In genomic region chr7:69603937-69604494, GRCh38 we compare ENCODE assay signal across 13 cellular contexts. TPM values are rescaled to one million over a fixed set of nuclear protein-coding genes. Genes with fewer than 3 reads are reported as not detected.
DNase-seq lines count a peak whose midpoint lies in the region; ATAC-seq and TF ChIP-seq lines count a peak whose summit lies in the region.
"Had no signal": no experiment of that assay in that cellular context is flagged by ENCODE, and none has a peak within 500 bp of the region (broad histone marks: within the 10 kb centered on the region; RNA-seq: fewer than 3 reads in every experiment).

No MANE protein-coding gene starts in this region.

- H3K9me3 ChIP-seq in prostate gland: no peaks in the 10 kb centered on the region
- H3K9me3 ChIP-seq: Peyer's patch had no signal

- H3K36me3 ChIP-seq in prostate gland: no peaks in the 10 kb centered on the region
- H3K36me3 ChIP-seq: Peyer's patch had no signal

- no peak for TF ChIP-seq POLR2A in prostate gland (IDR thresholded peaks at IDR 0.05)

- DNase-seq in NK-92 treated with Interleukin-12 subunit alpha and Interleukin-12 subunit beta, amount 100 ng/mL, for 24 hours (lab: John Stamatoyannopoulos, UW): peak; percentile 15
- no peak for DNase-seq in NK-92 (lab: John Stamatoyannopoulos, UW; ENCODE audit: unreplicated experiment)
- DNase-seq in naive thymus-derived CD8-positive, alpha-beta T cell: peak in 6 of 10 donors; percentile 37 to 79 (median 60)
- DNase-seq in prostate gland (ENCODE audit: low spot score): no peak
- DNase-seq in GM19240 (ENCODE audit: insufficient read length, low spot score): no peak
- no peak for DNase-seq in SK-N-DZ (ENCODE audit: low spot score)
- DNase-seq: 8988T; KG1; nephron progenitor cell; Peyer's patch; stimulated activated CD4-positive, alpha-beta T cell treated with anti-CD3 and anti-CD28 coated beads, Interleukin-4, amount 100 ng/mL, for 4 hours had no signal

- peak; percentile 80 for ATAC-seq in GM21447 (IDR thresholded peaks at IDR 0.05; ENCODE audit: unreplicated experiment)
- ATAC-seq in HG03342 (IDR thresholded peaks at IDR 0.05; ENCODE audit: unreplicated experiment): peak; percentile 61
- ATAC-seq in naive thymus-derived CD8-positive, alpha-beta T cell: peak; percentile 95 to 97

- H3K4me3 ChIP-seq in prostate gland: no peak overlapping the region
- H3K4me3 ChIP-seq: Peyer's patch had no signal

- H3K27me3 ChIP-seq in prostate gland (replicated peaks; ENCODE audit: insufficient read depth): no peaks in the 10 kb centered on the region
- H3K27me3 ChIP-seq: Peyer's patch had no signal

- no peak overlapping the region for H3K27ac ChIP-seq in prostate gland
- H3K27ac ChIP-seq: Peyer's patch had no signal

- TF ChIP-seq CTCF in prostate gland (IDR thresholded peaks at IDR 0.05): no peak

- peaks cover 8 to 11% (median 9%) of the 10 kb centered on the region in 4 donors for H3K4me1 Mint-ChIP-seq in naive thymus-derived CD8-positive, alpha-beta T cell
- H3K4me1 Mint-ChIP-seq: nephron progenitor cell had no signal

- POLR2A ChIA-PET in naive thymus-derived CD8-positive, alpha-beta T cell (lab: Charles Lee): no interaction called here

- H3K36me3 Mint-ChIP-seq in naive thymus-derived CD8-positive, alpha-beta T cell: peaks cover 0 to 2% (median 0%) of the 10 kb centered on the region in 3 donors

- peaks cover 0 to 2% (median 0%) of the 10 kb centered on the region in 9 donors for H3K9me3 Mint-ChIP-seq in naive thymus-derived CD8-positive, alpha-beta T cell
- H3K9me3 Mint-ChIP-seq: nephron progenitor cell had no signal

- no peaks in the 10 kb centered on the region for H3K4me1 ChIP-seq in prostate gland (replicated peaks)

- intact Hi-C loops in prostate gland (cut with DNase I): no loop called here

- peaks cover 0 to 18% (median 15%) of the 10 kb centered on the region in 5 donors for H3K27me3 Mint-ChIP-seq in naive thymus-derived CD8-positive, alpha-beta T cell

- no peak overlapping the region for H3K4me3 Mint-ChIP-seq in naive thymus-derived CD8-positive, alpha-beta T cell
- H3K4me3 Mint-ChIP-seq: nephron progenitor cell had no signal

- H3K27ac Mint-ChIP-seq in naive thymus-derived CD8-positive, alpha-beta T cell: no peak overlapping the region
- H3K27ac Mint-ChIP-seq: nephron progenitor cell had no signal

- 80% methylated on average over 2 of the region's 2 CpGs for WGBS in prostate gland

RNA-seq across cellular contexts. Expression of gene AUTS2, which starts 5.7 kb away (rescaled TPM):
- 1 to 10 TPM; 3.0 to 3.8 TPM for total RNA-seq in naive thymus-derived CD8-positive, alpha-beta T cell
- polyA plus RNA-seq in naive thymus-derived CD8-positive, alpha-beta T cell: 1 to 10 TPM in 2 of 3 donors, under 1 TPM in 1; 0.36 to 4.6 (median 1.4) TPM
- total RNA-seq in prostate gland: 10 to 100 TPM; 25.0 to 55.2 TPM
- 18.5 and 24.5 TPM in 2 replicates for polyA plus RNA-seq in SK-N-DZ (2014; cell fraction: cytosol; rRNA removed)
- 35.4 and 79.3 TPM in 2 replicates for polyA plus RNA-seq in SK-N-DZ (2014; cell fraction: nucleus; rRNA removed)

Comparison
In these comparisons a context has a peak if more than half of its experiments do, and no peak if none do; other contexts are left out.
1. DNase-seq: peak in NK-92 treated with Interleukin-12 subunit alpha and Interleukin-12 subunit beta, amount 100 ng/mL, for 24 hours (single experiment) and naive thymus-derived CD8-positive, alpha-beta T cell (6 of 10); none in NK-92 (single experiment), prostate gland (single experiment), GM19240 (single experiment) and SK-N-DZ (single experiment).
2. RNA of gene AUTS2, which starts 5.7 kb away (total RNA-seq): 25.0 to 55.2 TPM in prostate gland; 3.0 to 3.8 TPM in naive thymus-derived CD8-positive, alpha-beta T cell; every median in the first group is over 4 times any median in the second.
3. Peak in every context shown above with its lines, with median percentiles within 50 percentile points of each other: ATAC-seq.